Comparison of ENCODE assay signal across 8 cellular contexts in genomic region chr3:57007513-57008415, GRCh38. TPM values are rescaled to one million over a fixed set of nuclear protein-coding genes. Genes with fewer than 3 reads are reported as not detected.
DNase-seq lines count a peak whose midpoint lies in the region; ATAC-seq and TF ChIP-seq lines count a peak whose summit lies in the region.

No MANE protein-coding gene starts in this region.

- intact Hi-C loops in mucosa of descending colon (cut with DNase I, micrococcal nuclease): loop anchor here in 1 of 2 donors (5.0 kb wide), 1 partner anchor 70 kb away; no protein-coding TSS in a partner anchor

- TF ChIP-seq POLR2A in NB4 (IDR thresholded peaks at IDR 0.05; ENCODE audit: extremely low read depth, insufficient read length): no peak

- no peaks in the 10 kb centered on the region for H3K4me1 ChIP-seq in mucosa of descending colon (ENCODE audit: low read depth)
- H3K4me1 ChIP-seq in urinary bladder (ENCODE audit: insufficient read depth): no peaks in the 10 kb centered on the region

- WGBS in urinary bladder: 13% methylated on average over 18 of the region's 18 CpGs

- no peaks in the 10 kb centered on the region for H3K9me3 ChIP-seq in mucosa of descending colon

- H3K36me3 ChIP-seq in mucosa of descending colon (ENCODE audit: low read depth) (no peaks in the 10 kb centered on the region), urinary bladder (ENCODE audit: insufficient read depth) (no peaks in the 10 kb centered on the region)

- ATAC-seq in mucosa of descending colon (peak; percentile 78), HG03354 (IDR thresholded peaks at IDR 0.05; ENCODE audit: poor library complexity, severe bottlenecking, unreplicated experiment) (no peak), HG03159 (IDR thresholded peaks at IDR 0.05; ENCODE audit: unreplicated experiment) (no peak)

- DNase-seq in AG08395 (ENCODE audit: low spot score) (peak; percentile 86), NB4 (ENCODE audit: low read depth) (peak; percentile 56), choroid plexus epithelial cell (ENCODE audit: low read depth) (peak; percentile 90), mucosa of descending colon (peak; percentile 24 to 65 (median 44)), GM13977 (ENCODE audit: low spot score) (no peak)

- in situ Hi-C loops in GM13977 (cut with MboI; ENCODE audit: low pct_unique_long_range_greater_than_20kb, low sequenced_read_pairs, unreplicated experiment): no loop called here

- TF ChIP-seq CTCF in NB4 (IDR thresholded peaks at IDR 0.05; ENCODE audit: low read depth, low read length) (no peak), choroid plexus epithelial cell (conservative IDR thresholded peaks at IDR 0.05; ENCODE audit: low read depth, low read length) (no peak), mucosa of descending colon (IDR thresholded peaks at IDR 0.05) (no peak), GM13977 (IDR thresholded peaks at IDR 0.05; ENCODE audit: extremely low read depth, insufficient read depth, missing control alignments) (no peak)

- H3K4me3 ChIP-seq in NB4 (ENCODE audit: low read depth, low read length) (no peak overlapping the region), choroid plexus epithelial cell (ENCODE audit: low read depth, low read length) (no peak overlapping the region), mucosa of descending colon (no peak overlapping the region), urinary bladder (ENCODE audit: low read depth, low read length) (no peak overlapping the region)

- peak overlapping the region; percentile 61 for H3K27ac ChIP-seq in urinary bladder (ENCODE audit: low read depth)

RNA-seq across cellular contexts. Expression of gene SPATA12, which starts 52.7 kb away (rescaled TPM):
- total RNA-seq in mucosa of descending colon (under 1 TPM in 1 of 3 donors, not detected in 2; 0.14 TPM), urinary bladder (not detected)
- 0.09 TPM for polyA plus RNA-seq in urinary bladder
